8 cellular contexts compared by ENCODE assay signal in the genomic region with DNA sequence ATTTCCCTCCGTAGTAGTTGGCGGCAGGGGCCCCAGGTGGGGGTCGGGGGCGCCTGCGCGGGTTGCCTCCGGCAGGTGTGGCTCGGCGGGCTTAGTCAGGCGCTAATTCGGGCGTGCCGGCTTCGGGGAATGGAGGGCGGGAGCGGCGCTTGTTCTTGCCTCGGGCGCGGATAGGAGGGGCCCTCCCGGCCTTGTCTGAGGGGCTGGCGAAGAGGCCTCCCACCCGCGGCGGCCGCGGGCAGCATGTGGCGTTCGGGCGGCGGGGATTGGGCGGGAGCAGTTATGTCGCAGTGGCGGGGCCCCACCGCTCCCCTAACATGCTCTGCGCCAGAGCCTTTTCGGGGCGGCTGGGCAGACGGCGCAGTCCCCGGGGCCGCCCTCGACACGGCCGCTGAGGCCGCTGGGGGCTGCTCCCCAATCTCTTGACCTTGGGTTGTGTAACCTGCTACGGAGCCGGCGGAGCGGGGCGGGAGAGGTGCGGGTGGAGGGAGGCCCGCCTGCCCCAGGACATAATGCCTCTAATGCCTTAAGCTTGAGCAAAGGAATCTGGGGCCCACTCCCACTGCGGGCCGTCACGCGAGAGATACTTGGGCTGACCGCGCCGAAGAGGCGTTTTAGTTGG. TPM values are rescaled to one million over a fixed set of nuclear protein-coding genes. Genes with fewer than 3 reads are reported as not detected.
DNase-seq lines count a peak whose midpoint lies in the region; ATAC-seq and TF ChIP-seq lines count a peak whose summit lies in the region.

No MANE protein-coding gene starts in this region.

- H4K8ac ChIP-seq in mesenchymal stem cell (ENCODE audit: low read length), result no peak overlapping the region

- TF ChIP-seq CTCF in C4-2B (conservative IDR thresholded peaks at IDR 0.05) (no peak), NB4 (IDR thresholded peaks at IDR 0.05; ENCODE audit: low read depth, low read length) (no peak)
- TF ChIP-seq CTCF in activated CD8-positive, alpha-beta T cell treated with anti-CD3 and anti-CD28 coated beads for 36 hours (IDR thresholded peaks at IDR 0.05), result no peak

- peaks cover 37% of the 10 kb centered on the region for H3K4me1 Mint-ChIP-seq in activated CD8-positive, alpha-beta T cell treated with anti-CD3 and anti-CD28 coated beads for 36 hours (ENCODE audit: low read depth)

- H3K36me3 ChIP-seq in mesenchymal stem cell (ENCODE audit: control insufficient read depth in 1 of 2, insufficient read depth in 2 of 2, low read depth in 1 of 2, low read length in 2 of 2), result no peaks in the 10 kb centered on the region

- H2AFZ ChIP-seq in mesenchymal stem cell (ENCODE audit: low read depth, low read length), result peak overlapping the region; percentile 85

- no peak overlapping the region for H2AK5ac ChIP-seq in mesenchymal stem cell (ENCODE audit: low read length, severe bottlenecking)

- under 1% methylated on average over 59 of the region's 61 CpGs for WGBS in mesenchymal stem cell

- H3K9ac ChIP-seq in mesenchymal stem cell (ENCODE audit: low read length), result peak overlapping the region; percentile 95

- no peaks in the 10 kb centered on the region for H3K9me3 ChIP-seq in mesenchymal stem cell (ENCODE audit: control insufficient read depth, low read length)

- H3K4me2 ChIP-seq in mesenchymal stem cell (ENCODE audit: low read length, poor library complexity, severe bottlenecking), result peak overlapping the region; percentile 66

- H3K79me1 ChIP-seq in mesenchymal stem cell (replicated peaks; ENCODE audit: low read length, poor library complexity, severe bottlenecking), result peaks cover 4% of the 10 kb centered on the region

- no peak overlapping the region for H2BK12ac ChIP-seq in mesenchymal stem cell (ENCODE audit: low read length in 2 of 2)

- peak overlapping the region; percentile 97 for H3K4me3 Mint-ChIP-seq in activated CD8-positive, alpha-beta T cell treated with anti-CD3 and anti-CD28 coated beads for 36 hours

- H2BK15ac ChIP-seq in mesenchymal stem cell (ENCODE audit: low read depth, poor library complexity, severe bottlenecking), result peak overlapping the region; percentile 96

- no peak for TF ChIP-seq POLR2A in NB4 (IDR thresholded peaks at IDR 0.05; ENCODE audit: extremely low read depth, insufficient read length)

- peak overlapping the region; percentile 21 for H2BK120ac ChIP-seq in mesenchymal stem cell (ENCODE audit: low read depth, low read length)

- peaks cover 34% of the 10 kb centered on the region for H3K36me3 Mint-ChIP-seq in activated CD8-positive, alpha-beta T cell treated with anti-CD3 and anti-CD28 coated beads for 36 hours (ENCODE audit: low read depth)

- peak overlapping the region; percentile 93 to 95 for H3K23ac ChIP-seq in mesenchymal stem cell (ENCODE audit: low read length in 2 of 2)

- H3K4ac ChIP-seq in mesenchymal stem cell (ENCODE audit: low read depth in 1 of 2, low read length in 2 of 2), result peak overlapping the region; percentile 60 to 64

- H3K27ac Mint-ChIP-seq in activated CD8-positive, alpha-beta T cell treated with anti-CD3 and anti-CD28 coated beads for 36 hours, result peak overlapping the region; percentile 92

- CTCF ChIA-PET in activated CD8-positive, alpha-beta T cell treated with anti-CD3 and anti-CD28 coated beads for 36 hours (lab: Charles Lee), result interaction anchor here (1.0 to 9.0 kb wide), 6 partner anchors 10 to 347 kb away, joined by 3 to 76 read pairs (median 4); a partner anchor contains a TSS

- intact Hi-C loops in activated CD8-positive, alpha-beta T cell treated with anti-CD3 and anti-CD28 coated beads for 36 hours (cut with micrococcal nuclease), result loop anchor here (1.0 to 5.0 kb wide), 3 partner anchors 59 to 193 kb away; no protein-coding TSS in a partner anchor

- peak; percentile 6 for ATAC-seq in GM21737 (IDR thresholded peaks at IDR 0.05; ENCODE audit: unreplicated experiment)
- ATAC-seq in activated CD8-positive, alpha-beta T cell treated with anti-CD3 and anti-CD28 coated beads for 36 hours, result peak; percentile 18
- ATAC-seq in GM18870 (IDR thresholded peaks at IDR 0.05; ENCODE audit: unreplicated experiment), result no peak

- H3K27me3 ChIP-seq in mesenchymal stem cell (ENCODE audit: control insufficient read depth in 1 of 2, insufficient read depth in 1 of 2, low read length in 2 of 2), result no peaks in the 10 kb centered on the region

- H3K27me3 Mint-ChIP-seq in activated CD8-positive, alpha-beta T cell treated with anti-CD3 and anti-CD28 coated beads for 36 hours, result peaks cover 2% of the 10 kb centered on the region

- peak overlapping the region; percentile 58 to 79 for H3K18ac ChIP-seq in mesenchymal stem cell (ENCODE audit: low read depth in 1 of 2, low read length in 2 of 2)

- H4K91ac ChIP-seq in mesenchymal stem cell (ENCODE audit: low read length), result peak overlapping the region; percentile 68

- DNase-seq in NB4 (ENCODE audit: low read depth), result peak; percentile 76
- DNase-seq in activated CD8-positive, alpha-beta T cell treated with anti-CD3 and anti-CD28 coated beads for 36 hours, result peak; percentile 73
- peak; percentile 80 for DNase-seq in ecto neural progenitor cell (ENCODE audit: low spot score)
- DNase-seq in mesenchymal stem cell, result no peak
- DNase-seq in stimulated activated CD8-positive, alpha-beta memory T cell treated with anti-CD3 and anti-CD28 coated beads, Interleukin-12 subunit alpha, Interleukin-12 subunit beta, amount 100 ng/mL, for 24 hours (ENCODE audit: extremely low read depth), result peak; percentile 39

- peak overlapping the region in 1 of 2 experiments; percentile 73 for H3K14ac ChIP-seq in mesenchymal stem cell (ENCODE audit: low read length in 2 of 2)

- peaks cover 5% of the 10 kb centered on the region for H3K4me1 ChIP-seq in mesenchymal stem cell (ENCODE audit: control insufficient read depth, insufficient read depth, low read depth, low read length)

- POLR2A ChIA-PET in activated CD8-positive, alpha-beta T cell treated with anti-CD3 and anti-CD28 coated beads for 36 hours (lab: Charles Lee), result interaction anchor here (0.8 to 9.1 kb wide), 25 partner anchors 10 to 1493 kb away, joined by 3 to 241 read pairs (median 5); a partner anchor contains a TSS

- H3K27ac ChIP-seq in C4-2B (peak overlapping the region; percentile 100), mesenchymal stem cell (ENCODE audit: low read length, poor library complexity, severe bottlenecking) (peak overlapping the region; percentile 22)

- H2BK5ac ChIP-seq in mesenchymal stem cell (ENCODE audit: low read depth, low read length, poor library complexity, severe bottlenecking), result peak overlapping the region; percentile 66

- no peaks in the 10 kb centered on the region for H3K9me3 Mint-ChIP-seq in activated CD8-positive, alpha-beta T cell treated with anti-CD3 and anti-CD28 coated beads for 36 hours

- H3K4me3 ChIP-seq in NB4 (ENCODE audit: low read depth, low read length), result peak overlapping the region; percentile 77
- H3K4me3 ChIP-seq in mesenchymal stem cell (ENCODE audit: insufficient read depth in 1 of 2, low read depth in 1 of 2, low read length in 2 of 2), result peak overlapping the region; percentile 78 to 90

RNA-seq across cellular contexts. Expression of a gene that starts 1.1 kb away (rescaled TPM):
- total RNA-seq in activated CD8-positive, alpha-beta T cell treated with anti-CD3 and anti-CD28 coated beads for 36 hours, result 10 to 100 TPM; 77.4 to 85.0 TPM
- 101 TPM for polyA plus RNA-seq in mesenchymal stem cell (2013, experiment 1 of 2)
- 104 TPM for polyA plus RNA-seq in mesenchymal stem cell (2013, experiment 2 of 2)
